Comparison of ENCODE assay signal across 13 cellular contexts in genomic region chr18:46754661-46755292, GRCh38. TPM values are rescaled to one million over a fixed set of nuclear protein-coding genes. Genes with fewer than 3 reads are reported as not detected.
DNase-seq lines count a peak whose midpoint lies in the region; ATAC-seq and TF ChIP-seq lines count a peak whose summit lies in the region.
"Had no signal": no experiment of that assay in that cellular context is flagged by ENCODE, and none has a peak within 500 bp of the region (broad histone marks: within the 10 kb centered on the region; RNA-seq: fewer than 3 reads in every experiment).

No MANE protein-coding gene starts in this region.

- in situ Hi-C loops in GM13977 (cut with MboI; ENCODE audit: low pct_unique_long_range_greater_than_20kb, low sequenced_read_pairs, unreplicated experiment), result no loop called here

- no peaks in the 10 kb centered on the region for H3K9me3 ChIP-seq in endodermal cell (ENCODE audit: control insufficient read depth, low read length)

- no peak overlapping the region for H3K27ac Mint-ChIP-seq in endodermal cell
- H3K27ac Mint-ChIP-seq: activated naive CD8-positive, alpha-beta T cell had no signal

- H3K36me3 ChIP-seq in endodermal cell (ENCODE audit: control insufficient read depth, insufficient read depth, low read length), result no peaks in the 10 kb centered on the region

- DNase-seq in GM13977 (ENCODE audit: low spot score), result peak; percentile 45
- peak; percentile 19 for DNase-seq in NCI-H2227 treated with DMSO at 0.1 percent for 48 hours (lab: John Stamatoyannopoulos, UW)
- peak; percentile 80 for DNase-seq in endodermal cell
- peak; percentile 7 for DNase-seq in renal cortical epithelial cell (ENCODE audit: low read depth)
- DNase-seq in germinal center (ENCODE audit: low spot score), result no peak
- no peak for DNase-seq in mucosa of gallbladder (ENCODE audit: low spot score)
- DNase-seq: Karpas-422, NCI-H526 treated with DMSO at 0.1 percent for 48 hours had no signal

- 68 to 82% methylated on average over 6 to 13 of the region's 13 CpGs for WGBS in endodermal cell (ENCODE audit: insufficient coverage in 1 of 2, insufficient read length in 1 of 2), 2 experiments

- ATAC-seq in HG02571 (IDR thresholded peaks at IDR 0.05; ENCODE audit: unreplicated experiment) (no peak), HG03139 (IDR thresholded peaks at IDR 0.05; ENCODE audit: unreplicated experiment) (no peak)
- ATAC-seq: HCT116, SK-N-SH treated with all-trans-retinoic acid at 6 μM for 48 hours had no signal

- H3K4me3 ChIP-seq in endodermal cell (ENCODE audit: low read length), result no peak overlapping the region

- H3K4me3 Mint-ChIP-seq in endodermal cell, result no peak overlapping the region
- H3K4me3 Mint-ChIP-seq: activated naive CD8-positive, alpha-beta T cell had no signal

- H3K36me3 Mint-ChIP-seq in endodermal cell (ENCODE audit: low read depth), result no peaks in the 10 kb centered on the region
- H3K36me3 Mint-ChIP-seq: activated naive CD8-positive, alpha-beta T cell had no signal

- peaks cover 77% of the 10 kb centered on the region for H3K27me3 Mint-ChIP-seq in endodermal cell (ENCODE audit: insufficient read depth)

- TF ChIP-seq CTCF in GM13977 (IDR thresholded peaks at IDR 0.05; ENCODE audit: extremely low read depth, insufficient read depth, missing control alignments) (peak; percentile 14), endodermal cell (conservative IDR thresholded peaks at IDR 0.05) (peak; percentile 68)

- peaks cover 16% of the 10 kb centered on the region for H3K4me1 Mint-ChIP-seq in endodermal cell

- H3K4me1 ChIP-seq in endodermal cell (ENCODE audit: control insufficient read depth, insufficient read depth, low read length), result peaks cover 3% of the 10 kb centered on the region

- no peak overlapping the region for H3K27ac ChIP-seq in endodermal cell (ENCODE audit: low read depth, low read length)

- no peak overlapping the region for H3K9ac ChIP-seq in endodermal cell (ENCODE audit: extremely low read depth, low read length, poor library complexity, severe bottlenecking)

- no peaks in the 10 kb centered on the region for H3K9me3 Mint-ChIP-seq in endodermal cell

- peaks cover 72% of the 10 kb centered on the region for H3K27me3 ChIP-seq in endodermal cell (ENCODE audit: control insufficient read depth, insufficient read depth, low read length, poor library complexity, severe bottlenecking)

RNA-seq across cellular contexts. Expression of gene ST8SIA5, which starts 2.1 kb away (rescaled TPM):
- total RNA-seq in endodermal cell, result under 1 TPM; 0.24 to 0.73 TPM
- 0.64 TPM for polyA plus RNA-seq in endodermal cell (2013, experiment 1 of 2)
- 0.46 TPM for polyA plus RNA-seq in endodermal cell (2013, experiment 2 of 2)
- under 0.01 and 0.75 TPM in 2 replicates for total RNA-seq in renal cortical epithelial cell
- total RNA-seq in mucosa of gallbladder, result 0.29 TPM

Comparison
In these comparisons a context has a peak if more than half of its experiments do, and no peak if none do; other contexts are left out.
1. DNase-seq: peak in GM13977 (single experiment), NCI-H2227 treated with DMSO at 0.1 percent for 48 hours (single experiment), endodermal cell (single experiment) and renal cortical epithelial cell (single experiment); none in germinal center (single experiment) and mucosa of gallbladder (single experiment).